In the genomic region with DNA sequence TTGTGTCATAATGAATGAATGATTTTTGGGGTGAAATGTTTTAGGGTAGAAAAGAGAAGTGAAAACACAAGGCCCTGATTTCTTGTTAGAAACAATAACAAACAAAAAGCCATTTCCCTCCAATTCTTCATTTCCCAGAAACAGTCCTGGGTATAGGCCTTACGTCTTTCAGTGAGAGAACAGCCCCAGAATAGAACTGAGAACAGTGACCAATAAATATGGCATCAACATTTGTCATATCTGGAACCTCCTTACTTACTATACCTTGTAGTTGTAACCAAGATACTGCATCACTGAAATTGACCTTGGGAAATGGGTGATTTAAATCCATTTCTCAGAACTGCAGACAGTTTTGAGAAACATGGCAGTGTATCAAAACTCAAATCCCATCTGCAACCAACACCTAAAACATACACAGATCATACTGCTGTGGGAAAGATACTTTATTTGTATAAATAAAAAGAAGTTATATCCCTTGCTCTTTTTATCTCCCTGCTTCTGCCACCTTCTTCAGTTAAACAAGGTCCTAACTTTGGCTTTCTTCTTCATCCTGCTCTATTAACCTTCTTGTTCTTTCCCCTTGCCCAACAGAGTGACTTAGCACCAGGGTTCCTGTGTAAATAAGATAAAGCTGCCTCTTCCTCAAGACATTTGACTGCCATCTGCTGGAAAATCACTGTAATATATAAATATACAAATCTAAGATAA, we compare ENCODE assay signal across 8 cellular contexts. TPM values are rescaled to one million over a fixed set of nuclear protein-coding genes. Genes with fewer than 3 reads are reported as not detected.
A peak's percentile ranks its signal among the peaks of the same experiment; 100 is the strongest.
DNase-seq lines count a peak whose midpoint lies in the region; ATAC-seq and TF ChIP-seq lines count a peak whose summit lies in the region.

No MANE protein-coding gene starts in this region.

- DNase-seq in DND-41, result no peak
- peak; percentile 52 for DNase-seq in SW480 (ENCODE audit: low spot score)
- peak; percentile 29 for DNase-seq in foreskin melanocyte
- no peak for DNase-seq in prostate gland (ENCODE audit: low spot score)
- DNase-seq in activated naive CD4-positive, alpha-beta T cell treated with anti-CD3 and anti-CD28 coated beads for 36 hours, result no peak
- no peak for DNase-seq in cortex of kidney (lab: John Stamatoyannopoulos, UW)

- no peak overlapping the region for H2AFZ ChIP-seq in DND-41 (ENCODE audit: low read depth, low read length)

- H3K36me3 ChIP-seq in DND-41 (ENCODE audit: insufficient read depth, low read length) (peaks cover 13% of the 10 kb centered on the region; the same call in 1 of the 2 replicates), prostate gland (no peaks in the 10 kb centered on the region)

- no peaks in the 10 kb centered on the region for H4K20me1 ChIP-seq in DND-41 (ENCODE audit: insufficient read depth, low read length)

- no peak overlapping the region for H3K27ac Mint-ChIP-seq in activated naive CD4-positive, alpha-beta T cell treated with anti-CD3 and anti-CD28 coated beads for 36 hours

- H3K4me3 Mint-ChIP-seq in activated naive CD4-positive, alpha-beta T cell treated with anti-CD3 and anti-CD28 coated beads for 36 hours, result no peak overlapping the region

- no peak overlapping the region for H3K9ac ChIP-seq in DND-41 (ENCODE audit: low read depth, low read length)

- CTCF ChIA-PET in activated naive CD4-positive, alpha-beta T cell treated with anti-CD3 and anti-CD28 coated beads for 36 hours (lab: Charles Lee), result interaction anchor here (0.5 to 3.4 kb wide), 5 partner anchors 34 to 122 kb away, joined by 3 to 23 read pairs (median 4); no protein-coding TSS in a partner anchor

- H3K9me3 ChIP-seq in DND-41 (ENCODE audit: insufficient read depth, low read length, severe bottlenecking) (no peaks in the 10 kb centered on the region), prostate gland (no peaks in the 10 kb centered on the region)

- no peaks in the 10 kb centered on the region for H3K27me3 ChIP-seq in DND-41 (ENCODE audit: insufficient read depth, low read length, poor library complexity)
- no peaks in the 10 kb centered on the region for H3K27me3 ChIP-seq in prostate gland (replicated peaks; ENCODE audit: insufficient read depth)

- H3K79me2 ChIP-seq in DND-41 (ENCODE audit: insufficient read depth, low read length), result no peaks in the 10 kb centered on the region

- ATAC-seq in DND-41 (ENCODE audit: insufficient read depth, low read depth), result peak; percentile 82
- ATAC-seq in HG03342 (IDR thresholded peaks at IDR 0.05; ENCODE audit: unreplicated experiment), result no peak

- no peak overlapping the region for H3K4me3 ChIP-seq in DND-41 (ENCODE audit: low read depth in 1 of 2, low read length in 2 of 2)
- no peak overlapping the region for H3K4me3 ChIP-seq in prostate gland

- no peaks in the 10 kb centered on the region for H3K4me1 Mint-ChIP-seq in activated naive CD4-positive, alpha-beta T cell treated with anti-CD3 and anti-CD28 coated beads for 36 hours (ENCODE audit: low read depth)

- TF ChIP-seq POLR2A in prostate gland (IDR thresholded peaks at IDR 0.05), result no peak

- no peaks in the 10 kb centered on the region for H3K9me3 Mint-ChIP-seq in activated naive CD4-positive, alpha-beta T cell treated with anti-CD3 and anti-CD28 coated beads for 36 hours

- TF ChIP-seq CTCF in DND-41 (IDR thresholded peaks at IDR 0.05; ENCODE audit: borderline replicate concordance, extremely low read depth, low read length, poor library complexity, severe bottlenecking) (peak; percentile 65), LNCAP (IDR thresholded peaks at IDR 0.05) (peak; percentile 63), prostate gland (IDR thresholded peaks at IDR 0.05) (peak in 3 of 4 experiments; percentile 62 to 75 (median 73))

- no peak overlapping the region for H3K4me2 ChIP-seq in DND-41 (ENCODE audit: insufficient read depth, low read length)

- no peaks in the 10 kb centered on the region for H3K27me3 Mint-ChIP-seq in activated naive CD4-positive, alpha-beta T cell treated with anti-CD3 and anti-CD28 coated beads for 36 hours (ENCODE audit: low read depth)

- 65% methylated on average over 1 of the region's 1 CpG for WGBS in prostate gland

- peaks cover 2% of the 10 kb centered on the region for H3K36me3 Mint-ChIP-seq in activated naive CD4-positive, alpha-beta T cell treated with anti-CD3 and anti-CD28 coated beads for 36 hours (ENCODE audit: low read depth)

- H3K4me1 ChIP-seq in DND-41 (ENCODE audit: insufficient read depth, low read length) (no peaks in the 10 kb centered on the region), prostate gland (replicated peaks) (no peaks in the 10 kb centered on the region)

- intact Hi-C loops in prostate gland (cut with DNase I), result loop anchor here (5.0 kb wide), 1 partner anchor 122 kb away; no protein-coding TSS in a partner anchor
- intact Hi-C loops in activated naive CD4-positive, alpha-beta T cell treated with anti-CD3 and anti-CD28 coated beads for 36 hours (cut with micrococcal nuclease), result loop anchor here (1.0 kb wide), 2 partner anchors 39 to 121 kb away; no protein-coding TSS in a partner anchor

- no peak overlapping the region for H3K27ac ChIP-seq in DND-41 (ENCODE audit: low read length)
- H3K27ac ChIP-seq in prostate gland, result no peak overlapping the region

RNA-seq across cellular contexts. Expression of a gene that starts 19.5 kb away (rescaled TPM):
- total RNA-seq in prostate gland, result 10 to 100 TPM in 1 of 2 donors, 1 to 10 TPM in 1; 9.5 to 15.2 TPM
- total RNA-seq in activated naive CD4-positive, alpha-beta T cell treated with anti-CD3 and anti-CD28 coated beads for 36 hours, result 1 to 10 TPM; 3.2 to 4.8 TPM

RNA-seq across cellular contexts. Expression of a gene that starts 44.5 kb away (rescaled TPM):
- 1 to 10 TPM; 2.0 to 7.7 TPM for total RNA-seq in prostate gland
- total RNA-seq in activated naive CD4-positive, alpha-beta T cell treated with anti-CD3 and anti-CD28 coated beads for 36 hours, result under 1 TPM; 0.52 to 0.72 TPM

Comparison
In these comparisons a context has a peak if more than half of its experiments do, and no peak if none do; other contexts are left out.
1. DNase-seq: peak in SW480 (single experiment) and foreskin melanocyte (single experiment); none in DND-41 (single experiment), prostate gland (single experiment), activated naive CD4-positive, alpha-beta T cell treated with anti-CD3 and anti-CD28 coated beads for 36 hours (single experiment) and cortex of kidney (single experiment).
2. Peak in every context shown above with its lines, with median percentiles within 50 percentile points of each other: CTCF ChIP-seq.